1 cellular context compared by ENCODE assay signal in the genomic region with DNA sequence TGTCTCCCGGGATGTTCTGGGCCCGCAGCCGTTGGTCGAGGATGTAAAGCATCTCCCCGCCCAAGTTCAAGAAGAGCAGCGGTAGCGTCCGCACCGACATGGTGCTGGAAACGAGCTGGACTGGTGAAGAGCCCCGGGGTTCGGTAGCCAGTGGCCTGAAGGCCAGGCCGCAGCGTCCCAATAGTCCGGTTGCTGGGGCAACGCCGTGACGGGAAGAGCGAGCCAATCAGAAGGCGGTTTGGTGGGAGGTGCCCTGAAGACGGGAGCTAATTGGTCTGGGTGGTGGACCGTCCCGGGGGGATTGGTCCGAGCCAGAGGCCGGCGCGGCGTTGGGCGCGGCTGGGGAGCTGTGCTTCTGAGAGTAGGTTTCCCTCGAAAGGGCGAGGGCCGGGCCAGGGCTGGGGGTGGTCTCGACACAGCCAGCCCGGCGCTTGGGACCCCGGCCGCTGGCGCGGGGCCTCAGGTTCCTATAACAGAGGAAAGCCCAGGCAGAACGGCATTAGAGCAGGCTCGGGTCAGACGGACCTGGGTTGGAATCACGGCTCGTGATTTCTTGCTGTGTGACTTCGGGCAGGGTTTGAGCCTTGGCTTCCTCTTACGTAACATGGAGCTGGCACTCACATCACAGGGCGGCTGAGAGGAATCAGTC.
TF ChIP-seq lines count a peak whose summit lies in the region.

Gene OSCP1, minus strand, starts transcription at position 182 of the 649 bp plus-strand sequence. Its CDS starts 82 bp downstream, at position 100.

TF ChIP-seq in HepG2, 621 proteins besides CTCF, POLR2A, EP300 and RAD21 (continues in another document):
- TF ChIP-seq, protein P1, sequence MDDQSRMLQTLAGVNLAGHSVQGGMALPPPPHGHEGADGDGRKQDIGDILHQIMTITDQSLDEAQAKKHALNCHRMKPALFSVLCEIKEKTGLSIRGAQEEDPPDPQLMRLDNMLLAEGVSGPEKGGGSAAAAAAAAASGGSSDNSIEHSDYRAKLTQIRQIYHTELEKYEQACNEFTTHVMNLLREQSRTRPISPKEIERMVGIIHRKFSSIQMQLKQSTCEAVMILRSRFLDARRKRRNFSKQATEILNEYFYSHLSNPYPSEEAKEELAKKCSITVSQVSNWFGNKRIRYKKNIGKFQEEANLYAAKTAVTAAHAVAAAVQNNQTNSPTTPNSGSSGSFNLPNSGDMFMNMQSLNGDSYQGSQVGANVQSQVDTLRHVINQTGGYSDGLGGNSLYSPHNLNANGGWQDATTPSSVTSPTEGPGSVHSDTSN (CRISPR knock-in tag; IDR thresholded peaks at IDR 0.05; ENCODE audit: borderline replicate concordance): peak; percentile 79
- TF ChIP-seq SP2 (CRISPR knock-in tag; IDR thresholded peaks at IDR 0.05) (peak; percentile 25; the same call in 1 of the 2 replicates), REXO4 (CRISPR knock-in tag; IDR thresholded peaks at IDR 0.05; ENCODE audit: borderline replicate concordance) (no peak), RFX3 (CRISPR knock-in tag; IDR thresholded peaks at IDR 0.05) (peak; percentile 95), ZNF564 (CRISPR knock-in tag; IDR thresholded peaks at IDR 0.05) (no peak), SMYD3 (CRISPR knock-in tag; IDR thresholded peaks at IDR 0.05) (no peak), ZNF382 (CRISPR knock-in tag; IDR thresholded peaks at IDR 0.05; ENCODE audit: borderline replicate concordance) (no peak), ZNF501 (CRISPR knock-in tag; IDR thresholded peaks at IDR 0.05) (peak; percentile 73), AHDC1 (CRISPR knock-in tag; IDR thresholded peaks at IDR 0.05; ENCODE audit: borderline replicate concordance) (0 out of 2 replicates have a peak, but pooled peaks have one; percentile 30), ZFX (CRISPR knock-in tag; IDR thresholded peaks at IDR 0.05; ENCODE audit: low read depth) (peak; percentile 98), NFATC3 (CRISPR knock-in tag; IDR thresholded peaks at IDR 0.05) (no peak), RBM39 (IDR thresholded peaks at IDR 0.05; ENCODE audit: low read depth, low read length, poor library complexity, severe bottlenecking) (no peak), ZNF563 (CRISPR knock-in tag; IDR thresholded peaks at IDR 0.05) (peak; percentile 94), ARID4A (CRISPR knock-in tag; IDR thresholded peaks at IDR 0.05; ENCODE audit: borderline replicate concordance) (peak; percentile 89), KAT8 (CRISPR knock-in tag; IDR thresholded peaks at IDR 0.05) (0 out of 2 replicates have a peak, but pooled peaks have one; percentile 58), ZNF263 (CRISPR knock-in tag; IDR thresholded peaks at IDR 0.05) (0 out of 2 replicates have a peak, but pooled peaks have one; percentile 41), EHMT2 (IDR thresholded peaks at IDR 0.05; ENCODE audit: borderline replicate concordance, low read depth, low read length) (no peak), ZBTB1 (CRISPR knock-in tag; IDR thresholded peaks at IDR 0.05; ENCODE audit: borderline replicate concordance) (no peak), ZFP36L2 (CRISPR knock-in tag; IDR thresholded peaks at IDR 0.05) (no peak), KMT2B (CRISPR knock-in tag; IDR thresholded peaks at IDR 0.05) (0 out of 2 replicates have a peak, but pooled peaks have one; percentile 55), CREB3 (CRISPR knock-in tag; IDR thresholded peaks at IDR 0.05) (peak; percentile 94; the same call in 1 of the 2 replicates), GTF2F1 (IDR thresholded peaks at IDR 0.05; ENCODE audit: low read length) (no peak), NFKB2 (CRISPR knock-in tag; IDR thresholded peaks at IDR 0.05; ENCODE audit: borderline replicate concordance) (peak; percentile 95; the same call in 1 of the 2 replicates), GPN1 (CRISPR knock-in tag; IDR thresholded peaks at IDR 0.05; ENCODE audit: borderline replicate concordance) (no peak), MEIS1 (CRISPR knock-in tag; IDR thresholded peaks at IDR 0.05; ENCODE audit: borderline replicate concordance) (no peak; the same call in 1 of the 2 replicates)
- TF ChIP-seq, protein P2, sequence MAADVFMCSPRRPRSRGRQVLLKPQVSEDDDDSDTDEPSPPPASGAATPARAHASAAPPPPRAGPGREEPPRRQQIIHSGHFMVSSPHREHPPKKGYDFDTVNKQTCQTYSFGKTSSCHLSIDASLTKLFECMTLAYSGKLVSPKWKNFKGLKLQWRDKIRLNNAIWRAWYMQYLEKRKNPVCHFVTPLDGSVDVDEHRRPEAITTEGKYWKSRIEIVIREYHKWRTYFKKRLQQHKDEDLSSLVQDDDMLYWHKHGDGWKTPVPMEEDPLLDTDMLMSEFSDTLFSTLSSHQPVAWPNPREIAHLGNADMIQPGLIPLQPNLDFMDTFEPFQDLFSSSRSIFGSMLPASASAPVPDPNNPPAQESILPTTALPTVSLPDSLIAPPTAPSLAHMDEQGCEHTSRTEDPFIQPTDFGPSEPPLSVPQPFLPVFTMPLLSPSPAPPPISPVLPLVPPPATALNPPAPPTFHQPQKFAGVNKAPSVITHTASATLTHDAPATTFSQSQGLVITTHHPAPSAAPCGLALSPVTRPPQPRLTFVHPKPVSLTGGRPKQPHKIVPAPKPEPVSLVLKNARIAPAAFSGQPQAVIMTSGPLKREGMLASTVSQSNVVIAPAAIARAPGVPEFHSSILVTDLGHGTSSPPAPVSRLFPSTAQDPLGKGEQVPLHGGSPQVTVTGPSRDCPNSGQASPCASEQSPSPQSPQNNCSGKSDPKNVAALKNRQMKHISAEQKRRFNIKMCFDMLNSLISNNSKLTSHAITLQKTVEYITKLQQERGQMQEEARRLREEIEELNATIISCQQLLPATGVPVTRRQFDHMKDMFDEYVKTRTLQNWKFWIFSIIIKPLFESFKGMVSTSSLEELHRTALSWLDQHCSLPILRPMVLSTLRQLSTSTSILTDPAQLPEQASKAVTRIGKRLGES (CRISPR knock-in tag; IDR thresholded peaks at IDR 0.05; ENCODE audit: borderline replicate concordance): no peak
- TF ChIP-seq, protein P3, sequence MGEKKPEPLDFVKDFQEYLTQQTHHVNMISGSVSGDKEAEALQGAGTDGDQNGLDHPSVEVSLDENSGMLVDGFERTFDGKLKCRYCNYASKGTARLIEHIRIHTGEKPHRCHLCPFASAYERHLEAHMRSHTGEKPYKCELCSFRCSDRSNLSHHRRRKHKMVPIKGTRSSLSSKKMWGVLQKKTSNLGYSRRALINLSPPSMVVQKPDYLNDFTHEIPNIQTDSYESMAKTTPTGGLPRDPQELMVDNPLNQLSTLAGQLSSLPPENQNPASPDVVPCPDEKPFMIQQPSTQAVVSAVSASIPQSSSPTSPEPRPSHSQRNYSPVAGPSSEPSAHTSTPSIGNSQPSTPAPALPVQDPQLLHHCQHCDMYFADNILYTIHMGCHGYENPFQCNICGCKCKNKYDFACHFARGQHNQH (CRISPR knock-in tag; IDR thresholded peaks at IDR 0.05): no peak
- TF ChIP-seq, protein P4, sequence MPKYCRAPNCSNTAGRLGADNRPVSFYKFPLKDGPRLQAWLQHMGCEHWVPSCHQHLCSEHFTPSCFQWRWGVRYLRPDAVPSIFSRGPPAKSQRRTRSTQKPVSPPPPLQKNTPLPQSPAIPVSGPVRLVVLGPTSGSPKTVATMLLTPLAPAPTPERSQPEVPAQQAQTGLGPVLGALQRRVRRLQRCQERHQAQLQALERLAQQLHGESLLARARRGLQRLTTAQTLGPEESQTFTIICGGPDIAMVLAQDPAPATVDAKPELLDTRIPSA (CRISPR knock-in tag; IDR thresholded peaks at IDR 0.05; ENCODE audit: borderline replicate concordance): no peak
- TF ChIP-seq, protein P5, sequence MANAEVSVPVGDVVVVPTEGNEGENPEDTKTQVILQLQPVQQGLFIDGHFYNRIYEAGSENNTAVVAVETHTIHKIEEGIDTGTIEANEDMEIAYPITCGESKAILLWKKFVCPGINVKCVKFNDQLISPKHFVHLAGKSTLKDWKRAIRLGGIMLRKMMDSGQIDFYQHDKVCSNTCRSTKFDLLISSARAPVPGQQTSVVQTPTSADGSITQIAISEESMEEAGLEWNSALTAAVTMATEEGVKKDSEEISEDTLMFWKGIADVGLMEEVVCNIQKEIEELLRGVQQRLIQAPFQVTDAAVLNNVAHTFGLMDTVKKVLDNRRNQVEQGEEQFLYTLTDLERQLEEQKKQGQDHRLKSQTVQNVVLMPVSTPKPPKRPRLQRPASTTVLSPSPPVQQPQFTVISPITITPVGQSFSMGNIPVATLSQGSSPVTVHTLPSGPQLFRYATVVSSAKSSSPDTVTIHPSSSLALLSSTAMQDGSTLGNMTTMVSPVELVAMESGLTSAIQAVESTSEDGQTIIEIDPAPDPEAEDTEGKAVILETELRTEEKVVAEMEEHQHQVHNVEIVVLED (CRISPR knock-in tag; IDR thresholded peaks at IDR 0.05; ENCODE audit: borderline replicate concordance): peak; percentile 49
- TF ChIP-seq, protein P6, sequence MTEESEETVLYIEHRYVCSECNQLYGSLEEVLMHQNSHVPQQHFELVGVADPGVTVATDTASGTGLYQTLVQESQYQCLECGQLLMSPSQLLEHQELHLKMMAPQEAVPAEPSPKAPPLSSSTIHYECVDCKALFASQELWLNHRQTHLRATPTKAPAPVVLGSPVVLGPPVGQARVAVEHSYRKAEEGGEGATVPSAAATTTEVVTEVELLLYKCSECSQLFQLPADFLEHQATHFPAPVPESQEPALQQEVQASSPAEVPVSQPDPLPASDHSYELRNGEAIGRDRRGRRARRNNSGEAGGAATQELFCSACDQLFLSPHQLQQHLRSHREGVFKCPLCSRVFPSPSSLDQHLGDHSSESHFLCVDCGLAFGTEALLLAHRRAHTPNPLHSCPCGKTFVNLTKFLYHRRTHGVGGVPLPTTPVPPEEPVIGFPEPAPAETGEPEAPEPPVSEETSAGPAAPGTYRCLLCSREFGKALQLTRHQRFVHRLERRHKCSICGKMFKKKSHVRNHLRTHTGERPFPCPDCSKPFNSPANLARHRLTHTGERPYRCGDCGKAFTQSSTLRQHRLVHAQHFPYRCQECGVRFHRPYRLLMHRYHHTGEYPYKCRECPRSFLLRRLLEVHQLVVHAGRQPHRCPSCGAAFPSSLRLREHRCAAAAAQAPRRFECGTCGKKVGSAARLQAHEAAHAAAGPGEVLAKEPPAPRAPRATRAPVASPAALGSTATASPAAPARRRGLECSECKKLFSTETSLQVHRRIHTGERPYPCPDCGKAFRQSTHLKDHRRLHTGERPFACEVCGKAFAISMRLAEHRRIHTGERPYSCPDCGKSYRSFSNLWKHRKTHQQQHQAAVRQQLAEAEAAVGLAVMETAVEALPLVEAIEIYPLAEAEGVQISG (CRISPR knock-in tag; IDR thresholded peaks at IDR 0.05): peak; percentile 66
